In the genomic region with DNA sequence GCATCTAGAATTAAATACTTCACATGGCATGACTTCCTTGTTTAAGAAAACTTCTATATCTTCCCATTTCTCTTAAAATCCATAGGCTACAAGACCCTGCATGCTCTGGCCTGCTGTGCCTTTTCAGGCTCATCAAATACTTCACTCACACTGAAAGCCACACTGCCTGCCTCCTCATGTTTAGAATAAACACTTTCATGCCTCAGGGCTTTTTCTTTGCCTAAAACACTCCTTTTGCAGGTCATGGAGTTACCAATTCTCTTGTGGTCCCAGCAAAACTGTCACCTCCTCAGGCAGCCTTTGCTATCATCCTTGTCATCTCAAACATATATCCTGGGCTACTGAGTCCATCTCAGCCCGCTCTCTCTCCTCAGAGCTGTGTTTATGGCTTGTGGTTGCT, we compare ENCODE assay signal across 1 cellular context.
TF ChIP-seq lines count a peak whose summit lies in the region.

No MANE protein-coding gene starts in this region.

TF ChIP-seq in WTC11, 78 proteins besides CTCF, POLR2A, EP300 and RAD21:
- TF ChIP-seq, protein P1, sequence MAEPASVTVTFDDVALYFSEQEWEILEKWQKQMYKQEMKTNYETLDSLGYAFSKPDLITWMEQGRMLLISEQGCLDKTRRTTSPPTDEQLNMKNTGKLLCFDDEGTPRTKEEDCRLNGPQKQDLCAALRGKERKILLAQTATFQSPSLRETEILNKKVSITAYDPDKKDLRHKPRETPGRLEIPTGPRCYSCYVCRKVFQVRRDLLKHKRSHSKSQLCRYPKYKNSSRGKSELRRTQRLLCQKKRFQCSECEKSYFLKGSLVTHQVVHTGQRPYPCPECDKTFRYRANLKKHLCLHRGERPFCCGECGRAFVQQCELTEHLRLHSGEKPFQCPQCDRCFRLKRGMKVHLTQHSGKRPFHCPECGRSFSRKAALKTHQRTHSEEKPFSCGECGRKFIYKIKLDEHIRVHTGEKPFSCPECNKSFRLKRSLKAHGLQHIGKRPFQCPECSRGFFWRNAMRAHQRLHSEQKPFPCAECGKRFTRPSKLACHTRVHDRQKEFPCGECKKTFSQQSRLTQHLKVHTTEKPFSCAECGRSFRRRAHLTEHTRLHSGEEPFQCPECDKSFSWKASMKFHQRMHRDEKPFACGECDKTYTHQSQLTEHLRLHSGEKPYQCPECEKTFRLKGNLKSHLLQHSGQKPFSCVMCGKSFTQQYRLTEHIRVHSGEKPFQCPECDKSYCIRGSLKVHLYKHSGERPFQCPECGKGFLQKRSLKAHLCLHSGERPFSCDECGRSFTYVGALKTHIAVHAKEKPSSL (CRISPR knock-in tag; conservative IDR thresholded peaks at IDR 0.05), result no peak
- TF ChIP-seq GRHL2 (CRISPR knock-in tag; IDR thresholded peaks at IDR 0.05; ENCODE audit: insufficient replicate concordance, severe bottlenecking) (no peak), ZNF396 (CRISPR knock-in tag; IDR thresholded peaks at IDR 0.05; ENCODE audit: borderline replicate concordance) (no peak), NR3C1 (CRISPR knock-in tag; conservative IDR thresholded peaks at IDR 0.05; ENCODE audit: low read depth) (no peak)
- TF ChIP-seq, protein P2, sequence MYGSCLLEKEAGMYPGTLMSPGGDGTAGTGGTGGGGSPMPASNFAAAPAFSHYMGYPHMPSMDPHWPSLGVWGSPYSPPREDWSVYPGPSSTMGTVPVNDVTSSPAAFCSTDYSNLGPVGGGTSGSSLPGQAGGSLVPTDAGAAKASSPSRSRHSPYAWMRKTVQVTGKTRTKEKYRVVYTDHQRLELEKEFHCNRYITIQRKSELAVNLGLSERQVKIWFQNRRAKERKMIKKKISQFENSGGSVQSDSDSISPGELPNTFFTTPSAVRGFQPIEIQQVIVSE (CRISPR knock-in tag; IDR thresholded peaks at IDR 0.05; ENCODE audit: borderline replicate concordance), result no peak
- TF ChIP-seq, protein P3, sequence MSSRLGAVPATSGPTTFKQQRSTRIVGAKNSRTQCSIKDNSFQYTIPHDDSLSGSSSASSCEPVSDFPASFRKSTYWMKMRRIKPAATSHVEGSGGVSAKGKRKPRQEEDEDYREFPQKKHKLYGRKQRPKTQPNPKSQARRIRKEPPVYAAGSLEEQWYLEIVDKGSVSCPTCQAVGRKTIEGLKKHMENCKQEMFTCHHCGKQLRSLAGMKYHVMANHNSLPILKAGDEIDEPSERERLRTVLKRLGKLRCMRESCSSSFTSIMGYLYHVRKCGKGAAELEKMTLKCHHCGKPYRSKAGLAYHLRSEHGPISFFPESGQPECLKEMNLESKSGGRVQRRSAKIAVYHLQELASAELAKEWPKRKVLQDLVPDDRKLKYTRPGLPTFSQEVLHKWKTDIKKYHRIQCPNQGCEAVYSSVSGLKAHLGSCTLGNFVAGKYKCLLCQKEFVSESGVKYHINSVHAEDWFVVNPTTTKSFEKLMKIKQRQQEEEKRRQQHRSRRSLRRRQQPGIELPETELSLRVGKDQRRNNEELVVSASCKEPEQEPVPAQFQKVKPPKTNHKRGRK (CRISPR knock-in tag; IDR thresholded peaks at IDR 0.05; ENCODE audit: borderline replicate concordance), result no peak
- TF ChIP-seq, protein P4, sequence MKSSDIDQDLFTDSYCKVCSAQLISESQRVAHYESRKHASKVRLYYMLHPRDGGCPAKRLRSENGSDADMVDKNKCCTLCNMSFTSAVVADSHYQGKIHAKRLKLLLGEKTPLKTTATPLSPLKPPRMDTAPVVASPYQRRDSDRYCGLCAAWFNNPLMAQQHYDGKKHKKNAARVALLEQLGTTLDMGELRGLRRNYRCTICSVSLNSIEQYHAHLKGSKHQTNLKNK (CRISPR knock-in tag; IDR thresholded peaks at IDR 0.05), result no peak
- TF ChIP-seq, protein P5, sequence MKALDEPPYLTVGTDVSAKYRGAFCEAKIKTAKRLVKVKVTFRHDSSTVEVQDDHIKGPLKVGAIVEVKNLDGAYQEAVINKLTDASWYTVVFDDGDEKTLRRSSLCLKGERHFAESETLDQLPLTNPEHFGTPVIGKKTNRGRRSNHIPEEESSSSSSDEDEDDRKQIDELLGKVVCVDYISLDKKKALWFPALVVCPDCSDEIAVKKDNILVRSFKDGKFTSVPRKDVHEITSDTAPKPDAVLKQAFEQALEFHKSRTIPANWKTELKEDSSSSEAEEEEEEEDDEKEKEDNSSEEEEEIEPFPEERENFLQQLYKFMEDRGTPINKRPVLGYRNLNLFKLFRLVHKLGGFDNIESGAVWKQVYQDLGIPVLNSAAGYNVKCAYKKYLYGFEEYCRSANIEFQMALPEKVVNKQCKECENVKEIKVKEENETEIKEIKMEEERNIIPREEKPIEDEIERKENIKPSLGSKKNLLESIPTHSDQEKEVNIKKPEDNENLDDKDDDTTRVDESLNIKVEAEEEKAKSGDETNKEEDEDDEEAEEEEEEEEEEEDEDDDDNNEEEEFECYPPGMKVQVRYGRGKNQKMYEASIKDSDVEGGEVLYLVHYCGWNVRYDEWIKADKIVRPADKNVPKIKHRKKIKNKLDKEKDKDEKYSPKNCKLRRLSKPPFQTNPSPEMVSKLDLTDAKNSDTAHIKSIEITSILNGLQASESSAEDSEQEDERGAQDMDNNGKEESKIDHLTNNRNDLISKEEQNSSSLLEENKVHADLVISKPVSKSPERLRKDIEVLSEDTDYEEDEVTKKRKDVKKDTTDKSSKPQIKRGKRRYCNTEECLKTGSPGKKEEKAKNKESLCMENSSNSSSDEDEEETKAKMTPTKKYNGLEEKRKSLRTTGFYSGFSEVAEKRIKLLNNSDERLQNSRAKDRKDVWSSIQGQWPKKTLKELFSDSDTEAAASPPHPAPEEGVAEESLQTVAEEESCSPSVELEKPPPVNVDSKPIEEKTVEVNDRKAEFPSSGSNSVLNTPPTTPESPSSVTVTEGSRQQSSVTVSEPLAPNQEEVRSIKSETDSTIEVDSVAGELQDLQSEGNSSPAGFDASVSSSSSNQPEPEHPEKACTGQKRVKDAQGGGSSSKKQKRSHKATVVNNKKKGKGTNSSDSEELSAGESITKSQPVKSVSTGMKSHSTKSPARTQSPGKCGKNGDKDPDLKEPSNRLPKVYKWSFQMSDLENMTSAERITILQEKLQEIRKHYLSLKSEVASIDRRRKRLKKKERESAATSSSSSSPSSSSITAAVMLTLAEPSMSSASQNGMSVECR (CRISPR knock-in tag; IDR thresholded peaks at IDR 0.05; ENCODE audit: borderline replicate concordance), result no peak
